ENCODE assay signal across 8 cellular contexts in genomic region chr12:4273651-4274395, GRCh38. TPM values are rescaled to one million over a fixed set of nuclear protein-coding genes. Genes with fewer than 3 reads are reported as not detected.
DNase-seq lines count a peak whose midpoint lies in the region; ATAC-seq and TF ChIP-seq lines count a peak whose summit lies in the region.

Gene CCND2, plus strand, starts transcription at chr12:4273762. Its CDS starts 279 bp downstream, at chr12:4274041.

- H4K91ac ChIP-seq in mesenchymal stem cell (ENCODE audit: low read length), result peak within 1 kb of the TSS; percentile 67

- peaks cover 31% of the 10 kb centered on the region for H3K4me1 ChIP-seq in mesenchymal stem cell (ENCODE audit: control insufficient read depth, insufficient read depth, low read depth, low read length)

- peak within 1 kb of the TSS; percentile 98 for H3K9ac ChIP-seq in mesenchymal stem cell (ENCODE audit: low read length)

- DNase-seq in AG04450 (ENCODE audit: low read depth, low spot score), result no peak
- peak; percentile 45 for DNase-seq in MG63
- DNase-seq in activated CD8-positive, alpha-beta memory T cell treated with anti-CD3 and anti-CD28 coated beads, Interleukin-2, amount 10 ng/mL, durations not matched to agents 7 days and 5 days, result peak; percentile 92
- peak; percentile 66 for DNase-seq in endothelial cell (ENCODE audit: low spot score)
- peak; percentile 91 for DNase-seq in mesenchymal stem cell
- DNase-seq in stimulated activated CD8-positive, alpha-beta memory T cell treated with anti-CD3 and anti-CD28 coated beads, Interleukin-12 subunit alpha, Interleukin-12 subunit beta, amount 100 ng/mL, for 4 hours (ENCODE audit: low read depth), result peak; percentile 65

- H3K14ac ChIP-seq in mesenchymal stem cell (ENCODE audit: low read length in 2 of 2), result peak within 1 kb of the TSS in 1 of 2 experiments; percentile 73

- no peaks in the 10 kb centered on the region for H3K9me3 Mint-ChIP-seq in activated CD8-positive, alpha-beta memory T cell treated with anti-CD3 and anti-CD28 coated beads, Interleukin-2, amount 10 ng/mL, durations not matched to agents 7 days and 5 days (ENCODE audit: low read depth)
- H3K9me3 Mint-ChIP-seq in endothelial cell (ENCODE audit: unreplicated experiment), result no peaks in the 10 kb centered on the region

- H3K4ac ChIP-seq in mesenchymal stem cell (ENCODE audit: low read depth in 1 of 2, low read length in 2 of 2), result peak within 1 kb of the TSS; percentile 60 to 68

- peaks cover 33% of the 10 kb centered on the region for H3K4me1 Mint-ChIP-seq in activated CD8-positive, alpha-beta memory T cell treated with anti-CD3 and anti-CD28 coated beads, Interleukin-2, amount 10 ng/mL, durations not matched to agents 7 days and 5 days
- H3K4me1 Mint-ChIP-seq in endothelial cell (ENCODE audit: unreplicated experiment), result peaks cover 34% of the 10 kb centered on the region

- H2AFZ ChIP-seq in mesenchymal stem cell (ENCODE audit: low read depth, low read length), result no peak within 1 kb of the TSS

- H2BK12ac ChIP-seq in mesenchymal stem cell (ENCODE audit: low read length in 2 of 2), result peak within 1 kb of the TSS; percentile 21 to 46

- no peak within 1 kb of the TSS for H2BK5ac ChIP-seq in mesenchymal stem cell (ENCODE audit: low read depth, low read length, poor library complexity, severe bottlenecking)

- H3K23ac ChIP-seq in mesenchymal stem cell (ENCODE audit: low read length in 2 of 2), result peak within 1 kb of the TSS in 1 of 2 experiments; percentile 77

- CTCF ChIA-PET in AG04450 (lab: Charles Lee), result interaction anchor here (0.6 to 5.6 kb wide), 2 partner anchors 235 to 400 kb away, joined by 5 to 89 read pairs; no protein-coding TSS in a partner anchor
- CTCF ChIA-PET in activated CD8-positive, alpha-beta memory T cell treated with anti-CD3 and anti-CD28 coated beads, Interleukin-2, amount 10 ng/mL, durations not matched to agents 7 days and 5 days (lab: Charles Lee), result interaction anchor here (1.2 to 7.0 kb wide), 11 partner anchors 109 to 280 kb away, joined by 3 to 97 read pairs (median 28); no protein-coding TSS in a partner anchor

- peaks cover 12% of the 10 kb centered on the region; the same call in 1 of the 2 replicates for H3K9me3 ChIP-seq in AG04450 (ENCODE audit: control insufficient read depth, insufficient read depth, low read length)
- H3K9me3 ChIP-seq in MG63, result no peaks in the 10 kb centered on the region
- H3K9me3 ChIP-seq in mesenchymal stem cell (ENCODE audit: control insufficient read depth, low read length), result no peaks in the 10 kb centered on the region

- TF ChIP-seq CTCF in AG04450 (IDR thresholded peaks at IDR 0.05; ENCODE audit: low read depth, low read length) (no peak), endothelial cell (IDR thresholded peaks at IDR 0.05; ENCODE audit: unreplicated experiment) (no peak)

- peak; percentile 17 for ATAC-seq in activated CD8-positive, alpha-beta memory T cell treated with anti-CD3 and anti-CD28 coated beads, Interleukin-2, amount 10 ng/mL, durations not matched to agents 7 days and 5 days
- no peak for ATAC-seq in GM19455 (IDR thresholded peaks at IDR 0.05; ENCODE audit: unreplicated experiment)

- peak; percentile 98 for TF ChIP-seq POLR2A in GM19099 (IDR thresholded peaks at IDR 0.05; ENCODE audit: extremely low read depth, insufficient read length, low read depth)

- H2BK15ac ChIP-seq in mesenchymal stem cell (ENCODE audit: low read depth, poor library complexity, severe bottlenecking), result peak within 1 kb of the TSS; percentile 91

- peak within 1 kb of the TSS; percentile 85 to 94 for H3K18ac ChIP-seq in mesenchymal stem cell (ENCODE audit: low read depth in 1 of 2, low read length in 2 of 2)

- no peaks in the 10 kb centered on the region for H3K27me3 Mint-ChIP-seq in activated CD8-positive, alpha-beta memory T cell treated with anti-CD3 and anti-CD28 coated beads, Interleukin-2, amount 10 ng/mL, durations not matched to agents 7 days and 5 days
- H3K27me3 Mint-ChIP-seq in endothelial cell (ENCODE audit: unreplicated experiment), result peaks cover 20% of the 10 kb centered on the region

- H3K4me3 ChIP-seq in AG04450 (ENCODE audit: low read depth, low read length), result peak within 1 kb of the TSS; percentile 55
- H3K4me3 ChIP-seq in MG63, result 0 out of 2 replicates have a peak within 1 kb of the TSS, but pooled peaks have one; percentile 11
- peak within 1 kb of the TSS; percentile 71 to 91 for H3K4me3 ChIP-seq in mesenchymal stem cell (ENCODE audit: insufficient read depth in 1 of 2, low read depth in 1 of 2, low read length in 2 of 2)

- peaks cover 19% of the 10 kb centered on the region for H3K79me1 ChIP-seq in mesenchymal stem cell (replicated peaks; ENCODE audit: low read length, poor library complexity, severe bottlenecking)

- no peak within 1 kb of the TSS for H2BK120ac ChIP-seq in mesenchymal stem cell (ENCODE audit: low read depth, low read length)

- H3K36me3 Mint-ChIP-seq in activated CD8-positive, alpha-beta memory T cell treated with anti-CD3 and anti-CD28 coated beads, Interleukin-2, amount 10 ng/mL, durations not matched to agents 7 days and 5 days, result peaks cover 50% of the 10 kb centered on the region
- H3K36me3 Mint-ChIP-seq in endothelial cell (ENCODE audit: low read depth, unreplicated experiment), result peaks cover 13% of the 10 kb centered on the region

- no peaks in the 10 kb centered on the region for H3K36me3 ChIP-seq in MG63
- H3K36me3 ChIP-seq in mesenchymal stem cell (ENCODE audit: control insufficient read depth in 1 of 2, insufficient read depth in 2 of 2, low read depth in 1 of 2, low read length in 2 of 2), result peaks cover 21% of the 10 kb centered on the region in 2 experiments

- H3K27me3 ChIP-seq in AG04450 (ENCODE audit: control insufficient read depth, insufficient read depth, low read length) (peaks cover 86% of the 10 kb centered on the region), MG63 (peaks cover 74% of the 10 kb centered on the region), mesenchymal stem cell (ENCODE audit: control insufficient read depth in 1 of 2, insufficient read depth in 1 of 2, low read length in 2 of 2) (peaks cover 30 to 65% of the 10 kb centered on the region in 2 experiments)

- POLR2A ChIA-PET in AG04450 (lab: Yijun Ruan, JAX), result no interaction called here

- peak within 1 kb of the TSS; percentile 78 for H3K4me2 ChIP-seq in mesenchymal stem cell (ENCODE audit: low read length, poor library complexity, severe bottlenecking)

- under 1% methylated on average over 37 of the region's 52 CpGs for WGBS in mesenchymal stem cell

- peak within 1 kb of the TSS; percentile 88 for H3K4me3 Mint-ChIP-seq in activated CD8-positive, alpha-beta memory T cell treated with anti-CD3 and anti-CD28 coated beads, Interleukin-2, amount 10 ng/mL, durations not matched to agents 7 days and 5 days
- peak within 1 kb of the TSS; percentile 98 for H3K4me3 Mint-ChIP-seq in endothelial cell (ENCODE audit: unreplicated experiment)

- H3K27ac Mint-ChIP-seq in activated CD8-positive, alpha-beta memory T cell treated with anti-CD3 and anti-CD28 coated beads, Interleukin-2, amount 10 ng/mL, durations not matched to agents 7 days and 5 days, result peak within 1 kb of the TSS; percentile 100
- H3K27ac Mint-ChIP-seq in endothelial cell (ENCODE audit: unreplicated experiment), result peak within 1 kb of the TSS; percentile 94

- no peak within 1 kb of the TSS for H3K27ac ChIP-seq in AG04450 (ENCODE audit: low read depth, low read length)
- no peak within 1 kb of the TSS for H3K27ac ChIP-seq in mesenchymal stem cell (ENCODE audit: low read length, poor library complexity, severe bottlenecking)

- peak within 1 kb of the TSS; percentile 62 for H2AK5ac ChIP-seq in mesenchymal stem cell (ENCODE audit: low read length, severe bottlenecking)

- peak within 1 kb of the TSS; percentile 41 for H4K8ac ChIP-seq in mesenchymal stem cell (ENCODE audit: low read length)

RNA-seq across cellular contexts. Expression of gene CCND2, which starts in this region (rescaled TPM):
- polyA plus RNA-seq in AG04450 (2011; rRNA removed), result 3.6 and 4.2 TPM in 2 replicates
- 11.6 and 14.9 TPM in 2 replicates for polyA minus RNA-seq in AG04450 (2011; rRNA and poly(A)+ RNA removed)
- 0.07 TPM in 1 of 2 replicates, not detected in the other for total RNA-seq in MG63 (2014; rRNA removed; shearing (Covaris generic); ENCODE audit: low replicate concordance)
- total RNA-seq in activated CD8-positive, alpha-beta memory T cell treated with anti-CD3 and anti-CD28 coated beads, Interleukin-2, amount 10 ng/mL, durations not matched to agents 7 days and 5 days, result 100 to 1,000 TPM; 492 to 862 TPM
- total RNA-seq in endothelial cell (ENCODE audit: unreplicated experiment), result 88.1 TPM
- 42.1 TPM for polyA plus RNA-seq in mesenchymal stem cell (2013, experiment 1 of 2)
- polyA plus RNA-seq in mesenchymal stem cell (2013, experiment 2 of 2), result 38.2 TPM

Comparison
In these comparisons a context has a peak if more than half of its experiments do, and no peak if none do; other contexts are left out.
1. RNA of gene CCND2 (total RNA-seq): 492 to 862 TPM in activated CD8-positive, alpha-beta memory T cell treated with anti-CD3 and anti-CD28 coated beads, Interleukin-2, amount 10 ng/mL, durations not matched to agents 7 days and 5 days and 88.1 TPM in endothelial cell (single experiment); 0.07 TPM in MG63; every median in the first group is over 10 times any median in the second.
2. Peak in DNase-seq and H3K4me3 ChIP-seq in MG63; RNA of the gene not detected or under 1 TPM.
3. H3K4me3 ChIP-seq: peak in every context shown above with its lines; median percentile 81 in mesenchymal stem cell; 55 in AG04450; 11 in MG63.